Comparison of ENCODE assay signal across 1 cellular context in the genomic region with DNA sequence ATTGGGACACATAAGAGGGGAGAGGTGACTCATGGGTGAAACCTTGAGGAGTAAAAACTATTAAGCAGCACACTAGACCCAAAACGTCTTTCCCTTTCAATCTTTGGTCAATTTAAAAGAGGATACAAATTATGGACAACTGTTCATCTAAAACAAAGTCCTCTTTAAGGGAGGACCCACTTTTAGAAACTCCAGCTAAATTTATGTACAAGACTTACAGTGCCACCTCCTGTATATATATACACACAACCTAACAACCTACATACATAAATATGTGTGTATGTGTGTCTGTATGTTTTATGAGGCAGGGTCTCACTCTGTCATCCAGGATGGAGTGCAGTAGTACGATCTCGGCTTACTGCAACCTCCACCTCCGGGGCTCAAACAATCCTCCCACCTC.
TF ChIP-seq lines count a peak whose summit lies in the region.

No MANE protein-coding gene starts in this region.

TF ChIP-seq in A549, 52 proteins besides CTCF, POLR2A, EP300 and RAD21 (continued from another document):
- TF ChIP-seq, protein P1, sequence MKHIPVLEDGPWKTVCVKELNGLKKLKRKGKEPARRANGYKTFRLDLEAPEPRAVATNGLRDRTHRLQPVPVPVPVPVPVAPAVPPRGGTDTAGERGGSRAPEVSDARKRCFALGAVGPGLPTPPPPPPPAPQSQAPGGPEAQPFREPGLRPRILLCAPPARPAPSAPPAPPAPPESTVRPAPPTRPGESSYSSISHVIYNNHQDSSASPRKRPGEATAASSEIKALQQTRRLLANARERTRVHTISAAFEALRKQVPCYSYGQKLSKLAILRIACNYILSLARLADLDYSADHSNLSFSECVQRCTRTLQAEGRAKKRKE (CRISPR knock-in tag; IDR thresholded peaks at IDR 0.05; ENCODE audit: low read depth): no peak
- TF ChIP-seq NFE2L2 (conservative IDR thresholded peaks at IDR 0.05; ENCODE audit: low read length): no peak
- TF ChIP-seq ZC3H11A (IDR thresholded peaks at IDR 0.05): no peak
